Comparison of ENCODE assay signal across 13 cellular contexts in the genomic region with DNA sequence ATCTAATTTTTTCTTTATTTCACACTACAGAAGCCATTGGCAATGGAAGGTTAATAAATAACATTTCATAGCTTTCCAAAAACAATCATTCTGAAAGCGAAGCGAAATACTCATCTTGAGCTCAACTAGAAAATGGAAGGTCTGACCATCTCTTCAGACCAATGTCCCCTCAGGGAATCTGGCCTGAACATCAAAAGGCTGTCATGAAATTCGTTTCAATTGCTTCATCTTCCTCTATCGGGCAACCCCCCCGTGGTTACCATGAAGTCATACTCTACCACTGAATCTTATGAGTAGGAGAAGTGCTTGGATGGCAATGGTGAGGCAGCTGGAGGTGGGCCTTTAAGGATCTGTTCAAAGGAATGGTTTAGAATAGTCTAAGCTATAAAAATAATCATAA. TPM values are rescaled to one million over a fixed set of nuclear protein-coding genes. Genes with fewer than 3 reads are reported as not detected.
DNase-seq lines count a peak whose midpoint lies in the region; ATAC-seq and TF ChIP-seq lines count a peak whose summit lies in the region.
"Had no signal": no experiment of that assay in that cellular context is flagged by ENCODE, and none has a peak within 500 bp of the region (broad histone marks: within the 10 kb centered on the region; RNA-seq: fewer than 3 reads in every experiment).

No MANE protein-coding gene starts in this region.

- CTCF ChIA-PET in OCI-LY7 (lab: Charles Lee; ENCODE audit: unreplicated experiment) = no interaction called here

- peaks cover 9% of the 10 kb centered on the region for H3K9me3 Mint-ChIP-seq in dendritic cell treated with granulocyte-macrophage colony-stimulating factor and Interleukin-4, amounts not matched to agents 40 ng/mL and 50 ng/mL, for 4 days
- peaks cover 0 to 2% (median 0%) of the 10 kb centered on the region in 7 donors for H3K9me3 Mint-ChIP-seq in CD14-positive monocyte

- BruUV-seq in OCI-LY7 (replicated peaks; lab: Mats Ljungman, UMichigan) = no TSS peak

- H3K4me3 ChIP-seq in OCI-LY3 (ENCODE audit: low read length) (no peak overlapping the region), OCI-LY7 (ENCODE audit: low read depth, low read length, poor library complexity, severe bottlenecking) (no peak overlapping the region)

- H3K27ac ChIP-seq in OCI-LY3 (ENCODE audit: low read length) = no peak overlapping the region
- H3K27ac ChIP-seq in OCI-LY7 (ENCODE audit: low read depth, low read length, poor library complexity, severe bottlenecking) = no peak overlapping the region
- H3K27ac ChIP-seq: VCaP had no signal

- no peaks in the 10 kb centered on the region for H3K27me3 Mint-ChIP-seq in dendritic cell treated with granulocyte-macrophage colony-stimulating factor and Interleukin-4, amounts not matched to agents 40 ng/mL and 50 ng/mL, for 4 days
- H3K27me3 Mint-ChIP-seq in CD14-positive monocyte (ENCODE audit: low read depth in 3 of 3) = no peaks in the 10 kb centered on the region

- POLR2A ChIA-PET in OCI-LY7 (lab: Charles Lee) = interaction anchor here (0.5 to 6.1 kb wide), 12 partner anchors 8 to 401 kb away, joined by 3 to 42 read pairs (median 4); partner anchors contain the start of gene CYTIP

- H3K4me3 Mint-ChIP-seq in dendritic cell treated with granulocyte-macrophage colony-stimulating factor and Interleukin-4, amounts not matched to agents 40 ng/mL and 50 ng/mL, for 4 days = no peak overlapping the region
- no peak overlapping the region for H3K4me3 Mint-ChIP-seq in CD14-positive monocyte

- ATAC-seq in GM18861 (IDR thresholded peaks at IDR 0.05; ENCODE audit: unreplicated experiment) (peak; percentile 27), GM21619 (IDR thresholded peaks at IDR 0.05; ENCODE audit: unreplicated experiment) (peak; percentile 31)
- ATAC-seq: HepG2, left colon had no signal

- peaks cover 55% of the 10 kb centered on the region for H3K4me1 Mint-ChIP-seq in dendritic cell treated with granulocyte-macrophage colony-stimulating factor and Interleukin-4, amounts not matched to agents 40 ng/mL and 50 ng/mL, for 4 days (ENCODE audit: low read depth)
- peaks cover 58% of the 10 kb centered on the region for H3K4me1 Mint-ChIP-seq in CD14-positive monocyte

- H3K36me3 ChIP-seq in OCI-LY3 (replicated peaks; ENCODE audit: low read depth, low read length) (peaks cover 2% of the 10 kb centered on the region), OCI-LY7 (ENCODE audit: insufficient read depth, low read length) (no peaks in the 10 kb centered on the region)

- 0 out of 2 replicates have a peak overlapping the region, but pooled peaks have one; percentile 26 for H2AFZ ChIP-seq in OCI-LY3 (ENCODE audit: low read depth, low read length)
- H2AFZ ChIP-seq in OCI-LY7 (ENCODE audit: low read length) = no peak overlapping the region; the same call in 1 of the 2 replicates

- H3K36me3 Mint-ChIP-seq in dendritic cell treated with granulocyte-macrophage colony-stimulating factor and Interleukin-4, amounts not matched to agents 40 ng/mL and 50 ng/mL, for 4 days (ENCODE audit: low read depth) = peaks cover 6% of the 10 kb centered on the region
- H3K36me3 Mint-ChIP-seq in CD14-positive monocyte = peaks cover 0 to 8% of the 10 kb centered on the region in 2 donors

- intact Hi-C loops in dendritic cell treated with granulocyte-macrophage colony-stimulating factor and Interleukin-4, amounts not matched to agents 40 ng/mL and 50 ng/mL, for 4 days (cut with micrococcal nuclease) = no loop called here
- intact Hi-C loops in OCI-LY7 (cut with micrococcal nuclease; ENCODE audit: unreplicated experiment) = no loop called here
- intact Hi-C loops in CD14-positive monocyte (cut with micrococcal nuclease) = loop anchor here (5.0 to 10.0 kb wide), 3 partner anchors 34 to 52 kb away; no protein-coding TSS in a partner anchor

- H3K79me2 ChIP-seq in OCI-LY3 (ENCODE audit: low read length) = no peaks in the 10 kb centered on the region
- no peaks in the 10 kb centered on the region for H3K79me2 ChIP-seq in OCI-LY7 (ENCODE audit: insufficient read depth, low read depth, low read length)

- H3K27ac Mint-ChIP-seq in dendritic cell treated with granulocyte-macrophage colony-stimulating factor and Interleukin-4, amounts not matched to agents 40 ng/mL and 50 ng/mL, for 4 days = peak overlapping the region; percentile 13
- H3K27ac Mint-ChIP-seq in CD14-positive monocyte = peak overlapping the region in 3 of 7 donors; percentile 31 to 100 (median 100)

- TF ChIP-seq CTCF in OCI-LY3 (IDR thresholded peaks at IDR 0.05; ENCODE audit: low read depth, low read length) (no peak), OCI-LY7 (conservative IDR thresholded peaks at IDR 0.05; ENCODE audit: low read length) (no peak), CD14-positive monocyte (IDR thresholded peaks at IDR 0.05) (no peak)

- H3K4me2 ChIP-seq in OCI-LY3 (ENCODE audit: low read length) = peak overlapping the region; percentile 24
- H3K4me2 ChIP-seq in OCI-LY7 (ENCODE audit: low read length) = no peak overlapping the region

- no peaks in the 10 kb centered on the region for H3K27me3 ChIP-seq in OCI-LY3 (ENCODE audit: low read depth, low read length)

- no peak overlapping the region for H3K9ac ChIP-seq in OCI-LY3 (ENCODE audit: low read length)

- no peaks in the 10 kb centered on the region for H4K20me1 ChIP-seq in OCI-LY3 (ENCODE audit: insufficient read depth, low read length)
- no peaks in the 10 kb centered on the region for H4K20me1 ChIP-seq in OCI-LY7 (ENCODE audit: insufficient read depth, low read length)

- no peaks in the 10 kb centered on the region for H3K9me2 ChIP-seq in OCI-LY7 (ENCODE audit: insufficient read depth, low read length)

- H3K4me1 ChIP-seq in OCI-LY3 (ENCODE audit: low read length) = peaks cover 60% of the 10 kb centered on the region
- peaks cover 42% of the 10 kb centered on the region for H3K4me1 ChIP-seq in OCI-LY7 (ENCODE audit: insufficient read depth, low read length, poor library complexity, severe bottlenecking)

- DNase-seq in OCI-LY7 (ENCODE audit: low spot score) (no peak), CD14-positive monocyte (ENCODE audit: low spot score) (no peak), NCI-H748 (lab: John Stamatoyannopoulos, UW; ENCODE audit: unreplicated experiment) (no peak)
- DNase-seq: anterior cingulate cortex; effector memory CD4-positive, alpha-beta T cell; left colon; NCI-H1930 had no signal

- H3K9me3 ChIP-seq in OCI-LY3 (ENCODE audit: insufficient read depth, low read length) (no peaks in the 10 kb centered on the region; the same call in 1 of the 2 replicates), OCI-LY7 (ENCODE audit: low read length) (no peaks in the 10 kb centered on the region)

RNA-seq across cellular contexts. Expression of gene CYTIP, which starts 22.9 kb away (rescaled TPM):
- 49.2 and 53.0 TPM in 2 replicates for total RNA-seq in OCI-LY7 (2014; rRNA removed; shearing (Covaris generic))
- total RNA-seq in OCI-LY7 (2022) = 60.3 and 64.0 TPM in 2 replicates
- polyA plus RNA-seq in CD14-positive monocyte = 10 to 100 TPM; 61.9 to 83.5 TPM
- total RNA-seq: HepG2 had no signal
- polyA plus RNA-seq: HepG2 had no signal

Comparison
In these comparisons a context has a peak if more than half of its experiments do, and no peak if none do; other contexts are left out.
1. intact Hi-C loops: an anchor here in CD14-positive monocyte (5.0 to 10.0 kb wide); none called in dendritic cell treated with granulocyte-macrophage colony-stimulating factor and Interleukin-4, amounts not matched to agents 40 ng/mL and 50 ng/mL, for 4 days and OCI-LY7.